Comparison of ENCODE assay signal across 22 cellular contexts in genomic region chr4:7511509-7511908, GRCh38.
DNase-seq lines count a peak whose midpoint lies in the region; TF ChIP-seq lines count a peak whose summit lies in the region.
"Had no signal": no experiment of that assay in that cellular context is flagged by ENCODE, and none has a peak within 500 bp of the region (broad histone marks: within the 10 kb centered on the region; RNA-seq: fewer than 3 reads in every experiment).

No MANE protein-coding gene starts in this region.

- H3K27me3 Mint-ChIP-seq in MCF 10A (ENCODE audit: insufficient read depth, unreplicated experiment), result peaks cover 36% of the 10 kb centered on the region
- peaks cover 20% of the 10 kb centered on the region for H3K27me3 Mint-ChIP-seq in T-helper 2 cell treated with Interferon-gamma antibody and Interleukin-4, amounts not matched to agents 5 μg/mL and 100 μg/mL, for 36 hours (ENCODE audit: low read depth)

- no peaks in the 10 kb centered on the region for H3K9me3 Mint-ChIP-seq in MCF 10A (ENCODE audit: unreplicated experiment)
- no peaks in the 10 kb centered on the region for H3K9me3 Mint-ChIP-seq in T-helper 2 cell treated with Interferon-gamma antibody and Interleukin-4, amounts not matched to agents 5 μg/mL and 100 μg/mL, for 36 hours
- H3K9me3 Mint-ChIP-seq: CD8-positive, alpha-beta T cell; HFFc6 had no signal

- peak overlapping the region; percentile 94 for H3K18ac ChIP-seq in neuronal stem cell (ENCODE audit: low read length)

- H3K9ac ChIP-seq in BLaER1 treated with 17β-estradiol and CSF1 and Interleukin-3, amounts not matched to agents 10 nM and 100 nM, result no peak overlapping the region; a peak in 1 of 22 replicates
- peak overlapping the region; percentile 30 for H3K9ac ChIP-seq in neuronal stem cell (ENCODE audit: low read depth, low read length, poor library complexity)

- H2BK12ac ChIP-seq in neuronal stem cell (ENCODE audit: low read length), result no peak overlapping the region

- WGBS in mesodermal cell (ENCODE audit: insufficient coverage in 2 of 2), 2 experiments, result 66% methylated on average over 4 to 7 of the region's 7 CpGs
- no CpG with 5 or more reads among the region's 7 CpGs for WGBS in neuronal stem cell (ENCODE audit: extremely low coverage in 2 of 2, insufficient read length in 2 of 2, insufficient replicate concordance in 1 of 2), 2 donors

- H3K36me3 ChIP-seq in BLaER1 treated with 17β-estradiol and CSF1 and Interleukin-3, amounts not matched to agents 10 nM and 100 nM, result no peaks in the 10 kb centered on the region
- H3K36me3 ChIP-seq in SJCRH30 (no peaks in the 10 kb centered on the region), mesodermal cell (ENCODE audit: control insufficient read depth, insufficient read depth, low read length) (no peaks in the 10 kb centered on the region), neuronal stem cell (replicated peaks in 1 of 2; ENCODE audit: control insufficient read depth in 2 of 2, insufficient read depth in 2 of 2, low read length in 2 of 2) (no peaks in the 10 kb centered on the region)
- H3K36me3 ChIP-seq: HAP-1 had no signal

- no peak overlapping the region for H3K4ac ChIP-seq in neuronal stem cell (ENCODE audit: low read length)

- H2BK120ac ChIP-seq in neuronal stem cell (ENCODE audit: low read depth, low read length), result no peak overlapping the region

- H4K91ac ChIP-seq in neuronal stem cell (ENCODE audit: low read depth, low read length, poor library complexity), result no peak overlapping the region

- H3K36me3 Mint-ChIP-seq in MCF 10A (ENCODE audit: insufficient read depth, unreplicated experiment), result no peaks in the 10 kb centered on the region
- H3K36me3 Mint-ChIP-seq in T-helper 2 cell treated with Interferon-gamma antibody and Interleukin-4, amounts not matched to agents 5 μg/mL and 100 μg/mL, for 36 hours (ENCODE audit: low read depth), result no peaks in the 10 kb centered on the region
- H3K36me3 Mint-ChIP-seq: CD8-positive, alpha-beta T cell had no signal

- no peak for TF ChIP-seq CTCF in MCF 10A (IDR thresholded peaks at IDR 0.05; ENCODE audit: unreplicated experiment)

- H3K27me3 ChIP-seq in BLaER1 treated with 17β-estradiol and CSF1 and Interleukin-3, amounts not matched to agents 10 nM and 100 nM, result peaks cover 7 to 52% (median 18%) of the 10 kb centered on the region in 11 experiments
- no peaks in the 10 kb centered on the region for H3K27me3 ChIP-seq in SJCRH30
- H3K27me3 ChIP-seq in neuronal stem cell (ENCODE audit: control insufficient read depth in 3 of 3, insufficient read depth in 3 of 3, low read depth in 1 of 3, low read length in 3 of 3), result no peaks in the 10 kb centered on the region

- no peak overlapping the region for H3K4me3 Mint-ChIP-seq in MCF 10A (ENCODE audit: unreplicated experiment)
- no peak overlapping the region for H3K4me3 Mint-ChIP-seq in T-helper 2 cell treated with Interferon-gamma antibody and Interleukin-4, amounts not matched to agents 5 μg/mL and 100 μg/mL, for 36 hours
- H3K4me3 Mint-ChIP-seq: CD8-positive, alpha-beta T cell; HFFc6 had no signal

- peaks cover 2% of the 10 kb centered on the region for H3K79me1 ChIP-seq in neuronal stem cell (ENCODE audit: low read depth, low read length)

- no peak overlapping the region for H2AFZ ChIP-seq in neuronal stem cell (ENCODE audit: low read length)

- H2BK5ac ChIP-seq in neuronal stem cell (ENCODE audit: low read length), result peak overlapping the region; percentile 82

- no peak overlapping the region for H2BK15ac ChIP-seq in neuronal stem cell (ENCODE audit: low read length)

- BruUV-seq in MCF 10A (replicated peaks; lab: Mats Ljungman, UMichigan), result no TSS peak

- peaks cover 32 to 87% (median 62%) of the 10 kb centered on the region in 10 experiments for H3K4me1 ChIP-seq in BLaER1 treated with 17β-estradiol and CSF1 and Interleukin-3, amounts not matched to agents 10 nM and 100 nM
- H3K4me1 ChIP-seq in SJCRH30 (peaks cover 10% of the 10 kb centered on the region; the same call in 1 of the 2 replicates), mesodermal cell (ENCODE audit: control insufficient read depth, insufficient read depth, low read length, poor library complexity, severe bottlenecking) (peaks cover 30% of the 10 kb centered on the region), neuronal stem cell (ENCODE audit: control insufficient read depth in 2 of 2, insufficient read depth in 1 of 2, low read depth in 1 of 2, low read length in 2 of 2) (peaks cover 0 to 31% of the 10 kb centered on the region in 2 donors)
- H3K4me1 ChIP-seq: HAP-1 had no signal

- peak overlapping the region in 6 of 11 experiments; percentile 22 to 99 (median 48); a peak in 9 of 22 replicates for H3K4me2 ChIP-seq in BLaER1 treated with 17β-estradiol and CSF1 and Interleukin-3, amounts not matched to agents 10 nM and 100 nM
- no peak overlapping the region for H3K4me2 ChIP-seq in neuronal stem cell (ENCODE audit: insufficient read depth, low read length, poor library complexity, severe bottlenecking)

- POLR2A ChIA-PET in MCF 10A (lab: Yijun Ruan, JAX), result no interaction called here

- H3K9me3 ChIP-seq in BLaER1 treated with 17β-estradiol and CSF1 and Interleukin-3, amounts not matched to agents 10 nM and 100 nM (replicated peaks in 1 of 11), result no peaks in the 10 kb centered on the region
- H3K9me3 ChIP-seq in SJCRH30 (replicated peaks) (no peaks in the 10 kb centered on the region), mesodermal cell (ENCODE audit: control insufficient read depth, low read length) (no peaks in the 10 kb centered on the region), neuronal stem cell (replicated peaks in 1 of 2; ENCODE audit: control insufficient read depth in 2 of 2, insufficient read depth in 1 of 2, low read depth in 1 of 2, low read length in 2 of 2) (no peaks in the 10 kb centered on the region)
- H3K9me3 ChIP-seq: Caco-2, HAP-1 had no signal

- H2AK5ac ChIP-seq in neuronal stem cell (ENCODE audit: low read depth, low read length), result peak overlapping the region; percentile 88

- CTCF ChIA-PET in MCF 10A (lab: Yijun Ruan, JAX), result no interaction called here

- DNase-seq in SJCRH30, result peak; percentile 68 to 70
- DNase-seq in neuronal stem cell (ENCODE audit: low spot score), result no peak
- no peak for DNase-seq in activated CD4-positive, CD25-positive, alpha-beta regulatory T cell (lab: John Stamatoyannopoulos, UW)
- no peak for DNase-seq in MCF 10A (ENCODE audit: unreplicated experiment)
- DNase-seq in T-helper 2 cell treated with Interferon-gamma antibody and Interleukin-4, amounts not matched to agents 5 μg/mL and 100 μg/mL, for 36 hours (ENCODE audit: low spot score), result no peak
- DNase-seq: Caco-2; CD8-positive, alpha-beta T cell; EL; GDM1; GOT3; HFFc6; KG1; MM.1S; NCI-H2029 treated with DMSO at 0.1 percent for 48 hours; NCI-H2227 treated with DMSO at 0.1 percent for 48 hours; NCI-H69; SIG-M5 had no signal

- peak overlapping the region; percentile 90 for H4K8ac ChIP-seq in neuronal stem cell (ENCODE audit: low read depth, low read length)

- H4K20me1 ChIP-seq in BLaER1 treated with 17β-estradiol and CSF1 and Interleukin-3, amounts not matched to agents 10 nM and 100 nM, result peaks cover 0 to 30% (median 0%) of the 10 kb centered on the region in 11 experiments; a peak in 5 of 22 replicates

- no peak overlapping the region for H3K14ac ChIP-seq in neuronal stem cell (ENCODE audit: low read length)

- intact Hi-C loops in MCF 10A (cut with micrococcal nuclease), result no loop called here

- H3K4me3 ChIP-seq in BLaER1 treated with 17β-estradiol and CSF1 and Interleukin-3, amounts not matched to agents 10 nM and 100 nM, result no peak overlapping the region
- H3K4me3 ChIP-seq in SJCRH30 (no peak overlapping the region), mesodermal cell (ENCODE audit: extremely low read depth, insufficient read depth, low read length, poor library complexity, severe bottlenecking) (no peak overlapping the region), neuronal stem cell (ENCODE audit: low read length in 2 of 2) (no peak overlapping the region)
- H3K4me3 ChIP-seq: GM12878, HAP-1 had no signal

- peak overlapping the region; percentile 18 for H3K23ac ChIP-seq in neuronal stem cell (ENCODE audit: low read depth, low read length, poor library complexity)

- peaks cover 7% of the 10 kb centered on the region for H3K4me1 Mint-ChIP-seq in MCF 10A (ENCODE audit: insufficient read depth, unreplicated experiment)
- H3K4me1 Mint-ChIP-seq in T-helper 2 cell treated with Interferon-gamma antibody and Interleukin-4, amounts not matched to agents 5 μg/mL and 100 μg/mL, for 36 hours (ENCODE audit: low read depth), result peaks cover 4% of the 10 kb centered on the region

- no peak overlapping the region for H3K27ac Mint-ChIP-seq in MCF 10A (ENCODE audit: low read depth, unreplicated experiment)
- H3K27ac Mint-ChIP-seq in T-helper 2 cell treated with Interferon-gamma antibody and Interleukin-4, amounts not matched to agents 5 μg/mL and 100 μg/mL, for 36 hours, result no peak overlapping the region
- H3K27ac Mint-ChIP-seq: CD8-positive, alpha-beta T cell; HFFc6 had no signal

- H3K27ac ChIP-seq in BLaER1 treated with 17β-estradiol and CSF1 and Interleukin-3, amounts not matched to agents 10 nM and 100 nM, result no peak overlapping the region
- H3K27ac ChIP-seq in SJCRH30, result no peak overlapping the region; the same call in 1 of the 2 replicates
- H3K27ac ChIP-seq in mesodermal cell (ENCODE audit: low read depth, low read length, severe bottlenecking), result peak overlapping the region; percentile 45
- no peak overlapping the region for H3K27ac ChIP-seq in neuronal stem cell (replicated peaks; ENCODE audit: low read length)
- H3K27ac ChIP-seq: C4-2B had no signal

Comparison
In these comparisons a context has a peak if more than half of its experiments do, and no peak if none do; other contexts are left out.
1. DNase-seq: peak in SJCRH30 (2 of 2); none in neuronal stem cell (single experiment), activated CD4-positive, CD25-positive, alpha-beta regulatory T cell (0 of 4), MCF 10A (single experiment) and T-helper 2 cell treated with Interferon-gamma antibody and Interleukin-4, amounts not matched to agents 5 μg/mL and 100 μg/mL, for 36 hours (single experiment).